In the genomic region with DNA sequence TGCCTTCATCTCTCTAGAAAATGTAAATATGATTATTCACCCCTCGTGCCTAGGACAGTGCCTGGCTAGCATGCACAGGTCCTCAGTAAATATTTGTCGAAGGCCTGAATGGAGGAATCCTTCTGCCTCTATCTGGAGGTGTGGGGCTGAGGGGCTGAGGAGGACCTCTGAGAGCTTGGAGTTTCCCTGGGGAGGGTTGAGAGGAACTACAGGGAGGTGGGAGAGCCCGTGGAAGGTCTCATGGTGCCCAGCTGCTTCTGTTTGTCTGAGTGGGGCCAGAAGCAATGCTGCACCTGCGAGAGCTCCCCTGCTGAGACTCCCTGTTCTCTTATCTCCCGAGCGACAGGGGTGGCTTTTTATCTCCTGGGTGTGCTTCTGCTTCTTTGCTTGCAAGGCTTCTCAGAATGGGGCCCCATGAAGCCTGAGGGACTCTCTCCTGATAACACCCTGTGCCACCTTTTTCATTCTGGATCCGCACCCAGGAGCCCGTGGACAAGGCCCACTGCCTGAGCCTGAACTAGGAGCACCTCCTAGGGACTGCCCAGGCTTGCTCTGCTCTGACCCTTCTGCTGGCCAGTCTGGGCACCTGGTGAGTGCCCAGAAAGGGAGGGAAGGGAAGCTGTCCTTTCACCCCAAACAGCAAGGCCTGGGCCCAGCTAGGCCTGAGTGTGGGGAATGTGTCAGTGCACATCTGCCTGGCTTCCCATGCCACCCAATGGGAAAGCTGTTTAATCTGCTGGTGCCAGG, we compare ENCODE assay signal across 1 cellular context.
TF ChIP-seq lines count a peak whose summit lies in the region.

No MANE protein-coding gene starts in this region.

TF ChIP-seq in liver, 16 proteins besides CTCF, POLR2A, EP300 and RAD21:
- TF ChIP-seq TAF1 (conservative IDR thresholded peaks at IDR 0.05) (no peak), HNF4A (conservative IDR thresholded peaks at IDR 0.05) (peak in 1 of 2 donors; percentile 40), SP1 (IDR thresholded peaks at IDR 0.05) (peak; percentile 22), YY1 (IDR thresholded peaks at IDR 0.05) (no peak), RXRA (IDR thresholded peaks at IDR 0.05) (peak; percentile 48 to 58)
- TF ChIP-seq, protein P1, sequence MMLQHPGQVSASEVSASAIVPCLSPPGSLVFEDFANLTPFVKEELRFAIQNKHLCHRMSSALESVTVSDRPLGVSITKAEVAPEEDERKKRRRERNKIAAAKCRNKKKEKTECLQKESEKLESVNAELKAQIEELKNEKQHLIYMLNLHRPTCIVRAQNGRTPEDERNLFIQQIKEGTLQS (IDR thresholded peaks at IDR 0.05), result no peak
